In the genomic region with DNA sequence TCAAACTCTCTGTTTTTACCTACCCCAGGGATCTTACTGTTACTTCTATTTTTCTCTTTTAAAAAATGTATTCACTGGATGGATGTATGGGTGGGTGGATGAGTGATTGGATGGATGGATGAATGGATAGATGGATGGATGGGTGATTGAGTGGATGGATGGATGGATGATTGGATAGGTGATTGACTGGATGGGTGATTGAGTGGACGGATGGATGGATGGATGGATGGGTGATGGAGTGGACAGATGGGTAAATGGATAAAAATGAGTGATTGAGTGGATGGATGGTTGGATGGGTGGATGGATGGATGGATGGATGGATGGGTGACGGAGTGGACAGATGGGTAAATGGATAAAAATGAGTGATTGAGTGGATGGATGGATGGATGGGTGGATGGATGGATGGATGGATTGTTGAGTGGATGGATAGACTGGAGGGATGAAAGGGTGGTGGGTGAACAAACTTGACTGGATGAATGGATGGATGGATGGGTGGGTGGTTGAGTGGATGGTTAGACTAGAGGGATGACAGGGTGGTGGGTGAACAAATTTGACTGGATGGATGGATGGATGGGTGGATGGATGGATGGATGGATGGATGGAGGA, we compare ENCODE assay signal across 1 cellular context.
TF ChIP-seq lines count a peak whose summit lies in the region.

No MANE protein-coding gene starts in this region.

TF ChIP-seq in K562, 482 proteins besides CTCF, POLR2A, EP300 and RAD21 (continued from another document):
- TF ChIP-seq, protein P1, sequence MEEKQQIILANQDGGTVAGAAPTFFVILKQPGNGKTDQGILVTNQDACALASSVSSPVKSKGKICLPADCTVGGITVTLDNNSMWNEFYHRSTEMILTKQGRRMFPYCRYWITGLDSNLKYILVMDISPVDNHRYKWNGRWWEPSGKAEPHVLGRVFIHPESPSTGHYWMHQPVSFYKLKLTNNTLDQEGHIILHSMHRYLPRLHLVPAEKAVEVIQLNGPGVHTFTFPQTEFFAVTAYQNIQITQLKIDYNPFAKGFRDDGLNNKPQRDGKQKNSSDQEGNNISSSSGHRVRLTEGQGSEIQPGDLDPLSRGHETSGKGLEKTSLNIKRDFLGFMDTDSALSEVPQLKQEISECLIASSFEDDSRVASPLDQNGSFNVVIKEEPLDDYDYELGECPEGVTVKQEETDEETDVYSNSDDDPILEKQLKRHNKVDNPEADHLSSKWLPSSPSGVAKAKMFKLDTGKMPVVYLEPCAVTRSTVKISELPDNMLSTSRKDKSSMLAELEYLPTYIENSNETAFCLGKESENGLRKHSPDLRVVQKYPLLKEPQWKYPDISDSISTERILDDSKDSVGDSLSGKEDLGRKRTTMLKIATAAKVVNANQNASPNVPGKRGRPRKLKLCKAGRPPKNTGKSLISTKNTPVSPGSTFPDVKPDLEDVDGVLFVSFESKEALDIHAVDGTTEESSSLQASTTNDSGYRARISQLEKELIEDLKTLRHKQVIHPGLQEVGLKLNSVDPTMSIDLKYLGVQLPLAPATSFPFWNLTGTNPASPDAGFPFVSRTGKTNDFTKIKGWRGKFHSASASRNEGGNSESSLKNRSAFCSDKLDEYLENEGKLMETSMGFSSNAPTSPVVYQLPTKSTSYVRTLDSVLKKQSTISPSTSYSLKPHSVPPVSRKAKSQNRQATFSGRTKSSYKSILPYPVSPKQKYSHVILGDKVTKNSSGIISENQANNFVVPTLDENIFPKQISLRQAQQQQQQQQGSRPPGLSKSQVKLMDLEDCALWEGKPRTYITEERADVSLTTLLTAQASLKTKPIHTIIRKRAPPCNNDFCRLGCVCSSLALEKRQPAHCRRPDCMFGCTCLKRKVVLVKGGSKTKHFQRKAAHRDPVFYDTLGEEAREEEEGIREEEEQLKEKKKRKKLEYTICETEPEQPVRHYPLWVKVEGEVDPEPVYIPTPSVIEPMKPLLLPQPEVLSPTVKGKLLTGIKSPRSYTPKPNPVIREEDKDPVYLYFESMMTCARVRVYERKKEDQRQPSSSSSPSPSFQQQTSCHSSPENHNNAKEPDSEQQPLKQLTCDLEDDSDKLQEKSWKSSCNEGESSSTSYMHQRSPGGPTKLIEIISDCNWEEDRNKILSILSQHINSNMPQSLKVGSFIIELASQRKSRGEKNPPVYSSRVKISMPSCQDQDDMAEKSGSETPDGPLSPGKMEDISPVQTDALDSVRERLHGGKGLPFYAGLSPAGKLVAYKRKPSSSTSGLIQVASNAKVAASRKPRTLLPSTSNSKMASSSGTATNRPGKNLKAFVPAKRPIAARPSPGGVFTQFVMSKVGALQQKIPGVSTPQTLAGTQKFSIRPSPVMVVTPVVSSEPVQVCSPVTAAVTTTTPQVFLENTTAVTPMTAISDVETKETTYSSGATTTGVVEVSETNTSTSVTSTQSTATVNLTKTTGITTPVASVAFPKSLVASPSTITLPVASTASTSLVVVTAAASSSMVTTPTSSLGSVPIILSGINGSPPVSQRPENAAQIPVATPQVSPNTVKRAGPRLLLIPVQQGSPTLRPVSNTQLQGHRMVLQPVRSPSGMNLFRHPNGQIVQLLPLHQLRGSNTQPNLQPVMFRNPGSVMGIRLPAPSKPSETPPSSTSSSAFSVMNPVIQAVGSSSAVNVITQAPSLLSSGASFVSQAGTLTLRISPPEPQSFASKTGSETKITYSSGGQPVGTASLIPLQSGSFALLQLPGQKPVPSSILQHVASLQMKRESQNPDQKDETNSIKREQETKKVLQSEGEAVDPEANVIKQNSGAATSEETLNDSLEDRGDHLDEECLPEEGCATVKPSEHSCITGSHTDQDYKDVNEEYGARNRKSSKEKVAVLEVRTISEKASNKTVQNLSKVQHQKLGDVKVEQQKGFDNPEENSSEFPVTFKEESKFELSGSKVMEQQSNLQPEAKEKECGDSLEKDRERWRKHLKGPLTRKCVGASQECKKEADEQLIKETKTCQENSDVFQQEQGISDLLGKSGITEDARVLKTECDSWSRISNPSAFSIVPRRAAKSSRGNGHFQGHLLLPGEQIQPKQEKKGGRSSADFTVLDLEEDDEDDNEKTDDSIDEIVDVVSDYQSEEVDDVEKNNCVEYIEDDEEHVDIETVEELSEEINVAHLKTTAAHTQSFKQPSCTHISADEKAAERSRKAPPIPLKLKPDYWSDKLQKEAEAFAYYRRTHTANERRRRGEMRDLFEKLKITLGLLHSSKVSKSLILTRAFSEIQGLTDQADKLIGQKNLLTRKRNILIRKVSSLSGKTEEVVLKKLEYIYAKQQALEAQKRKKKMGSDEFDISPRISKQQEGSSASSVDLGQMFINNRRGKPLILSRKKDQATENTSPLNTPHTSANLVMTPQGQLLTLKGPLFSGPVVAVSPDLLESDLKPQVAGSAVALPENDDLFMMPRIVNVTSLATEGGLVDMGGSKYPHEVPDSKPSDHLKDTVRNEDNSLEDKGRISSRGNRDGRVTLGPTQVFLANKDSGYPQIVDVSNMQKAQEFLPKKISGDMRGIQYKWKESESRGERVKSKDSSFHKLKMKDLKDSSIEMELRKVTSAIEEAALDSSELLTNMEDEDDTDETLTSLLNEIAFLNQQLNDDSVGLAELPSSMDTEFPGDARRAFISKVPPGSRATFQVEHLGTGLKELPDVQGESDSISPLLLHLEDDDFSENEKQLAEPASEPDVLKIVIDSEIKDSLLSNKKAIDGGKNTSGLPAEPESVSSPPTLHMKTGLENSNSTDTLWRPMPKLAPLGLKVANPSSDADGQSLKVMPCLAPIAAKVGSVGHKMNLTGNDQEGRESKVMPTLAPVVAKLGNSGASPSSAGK (IDR thresholded peaks at IDR 0.05), result no peak
